In genomic region chr17:4559851-4560820, GRCh38 we compare ENCODE assay signal across 17 cellular contexts. TPM values are rescaled to one million over a fixed set of nuclear protein-coding genes. Genes with fewer than 3 reads are reported as not detected.
DNase-seq lines count a peak whose midpoint lies in the region; ATAC-seq and TF ChIP-seq lines count a peak whose summit lies in the region.
"Had no signal": no experiment of that assay in that cellular context is flagged by ENCODE, and none has a peak within 500 bp of the region (broad histone marks: within the 10 kb centered on the region; RNA-seq: fewer than 3 reads in every experiment).

GGT6 (minus strand) TSS chr17:4560577; CDS start chr17:4560521, 56 bp downstream.

- TF ChIP-seq CTCF in right atrium auricular region (IDR thresholded peaks at IDR 0.05) (no peak), upper lobe of right lung (IDR thresholded peaks at IDR 0.05) (no peak)

- H3K36me3 ChIP-seq in right atrium auricular region (no peaks in the 10 kb centered on the region), duodenal mucosa (ENCODE audit: control insufficient read depth in 1 of 2, insufficient read depth in 2 of 2, low read length in 2 of 2) (no peaks in the 10 kb centered on the region), upper lobe of right lung (no peaks in the 10 kb centered on the region)
- H3K36me3 ChIP-seq: neutrophil had no signal

- peak within 1 kb of the TSS; percentile 84 to 85 for H3K9ac ChIP-seq in duodenal mucosa (ENCODE audit: low read depth in 1 of 2, low read length in 2 of 2)
- H3K9ac ChIP-seq: GM23248 had no signal

- no peak within 1 kb of the TSS for H3K4me3 ChIP-seq in right atrium auricular region
- peak within 1 kb of the TSS; percentile 72 to 79 for H3K4me3 ChIP-seq in duodenal mucosa (ENCODE audit: low read depth in 1 of 2, low read length in 2 of 2)
- H3K4me3 ChIP-seq in upper lobe of right lung = no peak within 1 kb of the TSS
- H3K4me3 ChIP-seq: GM23248 had no signal

- H3K27ac ChIP-seq in right atrium auricular region = no peak within 1 kb of the TSS
- H3K27ac ChIP-seq in duodenal mucosa (ENCODE audit: low read depth, low read length) = peak within 1 kb of the TSS; percentile 72
- no peak within 1 kb of the TSS for H3K27ac ChIP-seq in upper lobe of right lung
- H3K27ac ChIP-seq: GM23248, neutrophil had no signal

- intact Hi-C loops in Right ventricle myocardium superior (cut with DNase I) = no loop called here
- intact Hi-C loops in upper lobe of right lung (cut with DNase I) = no loop called here

- DNase-seq in Right ventricle myocardium superior (peak; percentile 44), right atrium auricular region (ENCODE audit: low spot score) (no peak), mucosa of gallbladder (ENCODE audit: low spot score) (no peak), upper lobe of right lung (peak; percentile 87), pons (ENCODE audit: low spot score) (no peak), NCI-H2081 (lab: John Stamatoyannopoulos, UW) (no peak), AG08395 (ENCODE audit: low spot score) (no peak)
- DNase-seq: activated CD4-positive, alpha-beta T cell treated with anti-CD3 and anti-CD28 coated beads, Interleukin-2, amount 50 U/mL, for 1 hour; activated T-cell treated with anti-CD3 and anti-CD28 coated beads, Interleukin-2, amount 50 U/mL, for 4 hours; amniotic stem cell; GM23248; KG1; NCI-H774; T-helper 9 cell had no signal

- H3K9me3 ChIP-seq in right atrium auricular region (no peaks in the 10 kb centered on the region), duodenal mucosa (ENCODE audit: control insufficient read depth in 1 of 2, low read length in 2 of 2) (no peaks in the 10 kb centered on the region), upper lobe of right lung (no peaks in the 10 kb centered on the region)
- H3K9me3 ChIP-seq: neutrophil had no signal

- H3K27me3 ChIP-seq in right atrium auricular region (no peaks in the 10 kb centered on the region), duodenal mucosa (ENCODE audit: control insufficient read depth in 1 of 2, insufficient read depth in 2 of 2, low read length in 2 of 2) (no peaks in the 10 kb centered on the region), upper lobe of right lung (no peaks in the 10 kb centered on the region)
- H3K27me3 ChIP-seq: neutrophil had no signal

- H3K4me1 ChIP-seq in right atrium auricular region (peaks cover 0 to 8% of the 10 kb centered on the region in 2 donors), duodenal mucosa (ENCODE audit: control insufficient read depth in 1 of 2, insufficient read depth in 2 of 2, low read length in 2 of 2) (peaks cover 33 to 42% of the 10 kb centered on the region in 2 donors), upper lobe of right lung (peaks cover 5% of the 10 kb centered on the region)

- ATAC-seq in Right ventricle myocardium superior (ENCODE audit: poor library complexity) = no peak
- peak; percentile 75 for ATAC-seq in upper lobe of right lung
- ATAC-seq: activated T-cell treated with anti-CD3 and anti-CD28 coated beads, Interleukin-2, amount 50 U/mL, for 4 hours had no signal

RNA-seq across cellular contexts. Expression of gene GGT6, which starts in this region (rescaled TPM):
- total RNA-seq in Right ventricle myocardium superior (not detected), right atrium auricular region (not detected), mucosa of gallbladder (21.3 TPM), upper lobe of right lung (5.6 TPM)
- total RNA-seq: activated T-cell treated with anti-CD3 and anti-CD28 coated beads, Interleukin-2, amount 50 U/mL, for 4 hours; GM23248; subcutaneous adipose tissue had no signal

Comparison
In these comparisons a context has a peak if more than half of its experiments do, and no peak if none do; other contexts are left out.
1. Peak in DNase-seq in Right ventricle myocardium superior; RNA of the gene not detected or under 1 TPM.
2. H3K4me3 ChIP-seq: peak in duodenal mucosa (2 of 2); none in right atrium auricular region (0 of 2) and upper lobe of right lung (single experiment).